9 cellular contexts compared by ENCODE assay signal in the genomic region with DNA sequence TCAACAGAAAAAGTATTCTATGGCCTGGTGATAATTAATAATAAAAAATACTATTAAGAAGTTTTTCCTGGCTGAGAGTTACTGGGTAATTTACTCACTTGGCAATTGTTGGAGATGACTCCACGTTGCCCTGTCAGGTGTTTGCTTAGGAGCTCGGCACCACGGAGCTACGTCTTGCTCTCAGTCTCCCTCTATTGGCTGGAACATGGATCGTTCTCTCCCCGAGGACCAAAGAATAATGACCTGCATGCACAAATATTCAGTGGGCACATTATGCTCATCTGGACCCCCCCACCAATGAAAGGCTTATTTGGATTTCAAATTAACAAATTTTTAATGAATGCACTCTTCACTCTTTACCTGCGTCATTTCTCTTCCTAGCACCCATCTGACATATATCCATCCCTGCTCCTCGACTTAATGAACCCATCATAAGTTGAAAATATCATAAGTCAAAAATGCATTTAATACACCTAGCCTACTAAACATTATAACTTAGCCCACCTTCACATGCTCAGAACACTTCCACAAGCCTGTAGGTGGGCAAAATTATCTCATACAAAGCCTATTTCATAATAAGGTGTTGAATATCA.
DNase-seq lines count a peak whose midpoint lies in the region; ATAC-seq and TF ChIP-seq lines count a peak whose summit lies in the region.
"Had no signal": no experiment of that assay in that cellular context is flagged by ENCODE, and none has a peak within 500 bp of the region (broad histone marks: within the 10 kb centered on the region; RNA-seq: fewer than 3 reads in every experiment).

No MANE protein-coding gene starts in this region.

- peaks cover 15% of the 10 kb centered on the region for H3K27me3 Mint-ChIP-seq in activated naive CD8-positive, alpha-beta T cell treated with anti-CD3 and anti-CD28 coated beads, Interleukin-2, amount 10 ng/mL, durations not matched to agents 7 days and 5 days

- no peaks in the 10 kb centered on the region for H3K4me1 ChIP-seq in Panc1 (ENCODE audit: control insufficient read depth, insufficient read depth, low read length)

- H3K4me3 Mint-ChIP-seq in activated naive CD8-positive, alpha-beta T cell treated with anti-CD3 and anti-CD28 coated beads, Interleukin-2, amount 10 ng/mL, durations not matched to agents 7 days and 5 days = no peak overlapping the region
- H3K4me3 Mint-ChIP-seq: stimulated activated naive CD8-positive, alpha-beta T cell treated with anti-CD3 and anti-CD28 coated beads, Interleukin-15, Interleukin-2, amounts not matched to agents 100 ng/mL and 50 ng/mL, for 24 hours had no signal

- no peak overlapping the region for H3K4me3 ChIP-seq in HL-60 (replicated peaks; ENCODE audit: insufficient read depth, low read length)
- H3K4me3 ChIP-seq in Panc1 (ENCODE audit: low read depth in 2 of 2, low read length in 2 of 2) = no peak overlapping the region

- no peak overlapping the region for H3K27ac Mint-ChIP-seq in activated naive CD8-positive, alpha-beta T cell treated with anti-CD3 and anti-CD28 coated beads, Interleukin-2, amount 10 ng/mL, durations not matched to agents 7 days and 5 days
- H3K27ac Mint-ChIP-seq: stimulated activated naive CD8-positive, alpha-beta T cell treated with anti-CD3 and anti-CD28 coated beads, Interleukin-15, Interleukin-2, amounts not matched to agents 100 ng/mL and 50 ng/mL, for 24 hours had no signal

- H3K4me1 Mint-ChIP-seq in activated naive CD8-positive, alpha-beta T cell treated with anti-CD3 and anti-CD28 coated beads, Interleukin-2, amount 10 ng/mL, durations not matched to agents 7 days and 5 days = no peaks in the 10 kb centered on the region

- H3K27me3 ChIP-seq in HL-60 (ENCODE audit: insufficient read depth, poor library complexity, severe bottlenecking) = no peaks in the 10 kb centered on the region
- no peaks in the 10 kb centered on the region for H3K27me3 ChIP-seq in Panc1 (ENCODE audit: control insufficient read depth, insufficient read depth, low read length)

- peak; percentile 89 for ATAC-seq in Panc1
- peak; percentile 74 for ATAC-seq in activated naive CD8-positive, alpha-beta T cell treated with anti-CD3 and anti-CD28 coated beads, Interleukin-2, amount 10 ng/mL, durations not matched to agents 7 days and 5 days (ENCODE audit: low read depth)

- intact Hi-C loops in Panc1 (cut with micrococcal nuclease; ENCODE audit: unreplicated experiment) = loop anchor here (1.0 kb wide), 1 partner anchor 137 kb away; no protein-coding TSS in a partner anchor

- BruUV-seq in Panc1 (replicated peaks; lab: Mats Ljungman, UMichigan) = no TSS peak

- H3K27ac ChIP-seq in HL-60 (replicated peaks) (no peak overlapping the region), Panc1 (ENCODE audit: low read length) (no peak overlapping the region)

- TF ChIP-seq CTCF in HL-60 (IDR thresholded peaks at IDR 0.05; ENCODE audit: insufficient read depth, low read length) (peak; percentile 35), Panc1 (IDR thresholded peaks at IDR 0.05) (peak; percentile 86)

- in situ Hi-C loops in Panc1 (cut with HindIII; ENCODE audit: low pct_unique_long_range_greater_than_20kb, low sequenced_read_pairs) = no loop called here

- H3K9me3 ChIP-seq in Panc1 (ENCODE audit: control insufficient read depth, insufficient read depth, low read depth, low read length) = no peaks in the 10 kb centered on the region

- POLR2A ChIA-PET in Panc1 (lab: Charles Lee) = interaction anchor here (0.5 kb wide), 1 partner anchor 25 kb away, joined by 4 read pairs; no protein-coding TSS in a partner anchor
- POLR2A ChIA-PET in activated naive CD8-positive, alpha-beta T cell treated with anti-CD3 and anti-CD28 coated beads, Interleukin-2, amount 10 ng/mL, durations not matched to agents 7 days and 5 days (lab: Charles Lee) = no interaction called here

- H3K9me3 Mint-ChIP-seq in activated naive CD8-positive, alpha-beta T cell treated with anti-CD3 and anti-CD28 coated beads, Interleukin-2, amount 10 ng/mL, durations not matched to agents 7 days and 5 days = no peaks in the 10 kb centered on the region
- H3K9me3 Mint-ChIP-seq: stimulated activated naive CD8-positive, alpha-beta T cell treated with anti-CD3 and anti-CD28 coated beads, Interleukin-15, Interleukin-2, amounts not matched to agents 100 ng/mL and 50 ng/mL, for 24 hours had no signal

- no peaks in the 10 kb centered on the region for H3K36me3 ChIP-seq in Panc1 (ENCODE audit: control insufficient read depth, insufficient read depth, low read length)

- CTCF ChIA-PET in Panc1 (lab: Charles Lee) = interaction anchor here (0.5 to 1.6 kb wide), 9 partner anchors 11 to 368 kb away, joined by 3 to 11 read pairs (median 3); no protein-coding TSS in a partner anchor

- DNase-seq in NCI-H2196 (lab: John Stamatoyannopoulos, UW; ENCODE audit: unreplicated experiment) = peak; percentile 18
- DNase-seq in NCI-H2196 treated with DMSO at 0.1 percent for 48 hours (lab: John Stamatoyannopoulos, UW; ENCODE audit: unreplicated experiment) = no peak
- DNase-seq in HL-60 (ENCODE audit: low read depth in 1 of 2, low spot score in 1 of 2) = peak in 1 of 2 experiments; percentile 45
- peak; percentile 47 for DNase-seq in Panc1 (ENCODE audit: low read depth, low spot score)
- DNase-seq in activated naive CD8-positive, alpha-beta T cell treated with anti-CD3 and anti-CD28 coated beads, Interleukin-2, amount 10 ng/mL, durations not matched to agents 7 days and 5 days = no peak
- DNase-seq in iPS-NIHi7 (ENCODE audit: extremely low spot score) = peak; percentile 84
- DNase-seq in stimulated activated CD4-positive, alpha-beta T cell treated with anti-CD3 and anti-CD28 coated beads, TNF-alpha, amount 100 ng/mL, for 24 hours (ENCODE audit: low read depth in 3 of 3) = peak; percentile 3 to 17 (median 10)
- DNase-seq in hippocampal formation (lab: John Stamatoyannopoulos, UW) = no peak

- H3K36me3 Mint-ChIP-seq in activated naive CD8-positive, alpha-beta T cell treated with anti-CD3 and anti-CD28 coated beads, Interleukin-2, amount 10 ng/mL, durations not matched to agents 7 days and 5 days = no peaks in the 10 kb centered on the region

Comparison
In these comparisons a context has a peak if more than half of its experiments do, and no peak if none do; other contexts are left out.
1. DNase-seq: peak in NCI-H2196 (single experiment), Panc1 (single experiment), iPS-NIHi7 (single experiment) and stimulated activated CD4-positive, alpha-beta T cell treated with anti-CD3 and anti-CD28 coated beads, TNF-alpha, amount 100 ng/mL, for 24 hours (3 of 3); none in NCI-H2196 treated with DMSO at 0.1 percent for 48 hours (single experiment), activated naive CD8-positive, alpha-beta T cell treated with anti-CD3 and anti-CD28 coated beads, Interleukin-2, amount 10 ng/mL, durations not matched to agents 7 days and 5 days (single experiment) and hippocampal formation (0 of 2).